Comparison of ENCODE assay signal across 28 cellular contexts in the genomic region with DNA sequence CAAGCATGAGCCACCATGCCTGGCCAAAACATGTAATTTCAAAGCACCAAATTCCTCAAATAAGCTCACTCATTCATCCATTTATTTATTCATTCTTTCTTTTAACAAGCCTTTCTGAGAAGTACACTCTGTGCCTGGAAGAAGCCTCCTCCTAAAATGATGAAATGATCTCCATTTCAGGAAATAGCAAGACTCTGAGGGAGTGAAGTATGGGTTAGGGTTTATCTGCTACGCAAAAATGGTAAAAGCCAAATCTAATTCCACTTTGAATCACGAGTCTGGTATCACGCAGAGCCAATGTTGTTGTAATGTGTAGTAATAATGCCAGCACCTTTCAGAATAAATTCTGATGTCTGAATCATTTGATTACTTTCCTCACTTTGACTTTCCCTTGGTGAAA.
"Had no signal": no experiment of that assay in that cellular context is flagged by ENCODE, and none has a peak within 500 bp of the region (broad histone marks: within the 10 kb centered on the region; RNA-seq: fewer than 3 reads in every experiment).

No MANE protein-coding gene starts in this region.

- DNase-seq: activated CD4-positive, alpha-beta memory T cell treated with anti-CD3 and anti-CD28 coated beads for 36 hours; activated CD4-positive, alpha-beta T cell treated with anti-CD3 and anti-CD28 coated beads for 36 hours; activated CD4-positive, alpha-beta T cell treated with anti-CD3 and anti-CD28 coated beads, Interleukin-2, amount 10 ng/mL, durations not matched to agents 24 days and 14 days; activated CD4-positive, CD25-positive, alpha-beta regulatory T cell; activated CD4-positive, CD25-positive, alpha-beta regulatory T cell treated with anti-CD3 and anti-CD28 coated beads, Interleukin-2, amount 50 U/mL, for 72 hours; activated CD8-positive, alpha-beta memory T cell treated with anti-CD3 and anti-CD28 coated beads, Interleukin-2, amount 10 ng/mL, durations not matched to agents 7 days and 5 days; activated CD8-positive, alpha-beta memory T cell treated with anti-CD3 and anti-CD28 coated beads, Interleukin-2, amount 50 U/mL, for 4 hours; activated CD8-positive, alpha-beta T cell treated with anti-CD3 and anti-CD28 coated beads, Interleukin-2, amount 10 ng/mL, durations not matched to agents 7 days and 5 days; activated effector memory CD4-positive, alpha-beta T cell treated with anti-CD3 and anti-CD28 coated beads, Interleukin-2, amount 50 U/mL, for 16 hours; activated naive CD4-positive, alpha-beta T cell treated with anti-CD3 and anti-CD28 coated beads for 36 hours; activated naive CD8-positive, alpha-beta T cell treated with anti-CD3 and anti-CD28 coated beads for 36 hours; activated naive CD8-positive, alpha-beta T cell treated with anti-CD3 and anti-CD28 coated beads, Interleukin-2, amount 50 U/mL, for 24 hours; activated T-cell treated with anti-CD3 and anti-CD28 coated beads, Interleukin-2, amount 50 U/mL, for 1 hour; activated T-cell treated with anti-CD3 and anti-CD28 coated beads, Interleukin-2, amount 50 U/mL, for 48 hours; adrenal gland; central memory CD4-positive, alpha-beta T cell; cerebellar nuclear complex; colonic mucosa; effector CD8-positive, alpha-beta T cell; esophagus squamous epithelium; foreskin fibroblast; glutamatergic neuron; T-helper 1 cell; T-helper 17 cell had no signal

- ATAC-seq: activated CD4-positive, alpha-beta T cell treated with anti-CD3 and anti-CD28 coated beads for 36 hours; activated CD8-positive, alpha-beta memory T cell treated with anti-CD3 and anti-CD28 coated beads, Interleukin-2, amount 10 ng/mL, durations not matched to agents 7 days and 5 days; activated CD8-positive, alpha-beta T cell treated with anti-CD3 and anti-CD28 coated beads, Interleukin-2, amount 10 ng/mL, durations not matched to agents 7 days and 5 days; activated naive CD8-positive, alpha-beta T cell treated with anti-CD3 and anti-CD28 coated beads, Interleukin-2, amount 50 U/mL, for 24 hours; T-helper 17 cell had no signal

- H3K9me3 ChIP-seq: adrenal gland, ascending aorta, breast epithelium, colonic mucosa, esophagus squamous epithelium had no signal

- H3K4me1 ChIP-seq: adrenal gland, ascending aorta, breast epithelium, colonic mucosa, esophagus squamous epithelium had no signal

- H3K4me3 ChIP-seq: adrenal gland, ascending aorta, breast epithelium, cardiac muscle cell, colonic mucosa, esophagus squamous epithelium had no signal

- H3K27ac ChIP-seq: adrenal gland, ascending aorta, breast epithelium, cardiac muscle cell, colonic mucosa, epithelial cell of prostate, esophagus squamous epithelium had no signal

- H3K36me3 ChIP-seq: adrenal gland, ascending aorta, breast epithelium, cardiac muscle cell, colonic mucosa, esophagus squamous epithelium had no signal

- H3K27me3 ChIP-seq: adrenal gland, ascending aorta, breast epithelium, cardiac muscle cell, colonic mucosa, esophagus squamous epithelium had no signal
